25 cellular contexts compared by ENCODE assay signal in the genomic region with DNA sequence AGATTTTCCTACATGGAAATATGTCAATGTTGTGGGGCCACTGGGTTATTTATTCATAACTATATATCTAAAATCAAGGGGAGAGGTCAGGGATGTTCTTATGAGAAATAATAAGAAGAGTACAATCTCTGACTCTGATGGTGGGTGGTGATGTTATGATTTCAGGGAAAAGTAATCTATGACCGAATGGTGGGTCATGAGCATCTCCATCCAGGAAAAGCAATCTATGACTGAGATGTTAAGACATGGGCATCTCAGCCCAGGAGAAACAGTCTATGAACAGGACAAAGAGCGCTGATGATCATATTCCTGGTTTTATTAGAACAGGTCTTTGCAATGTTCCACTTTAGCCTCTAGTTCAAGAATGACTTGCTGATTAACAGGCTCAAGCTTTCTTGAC.
DNase-seq lines count a peak whose midpoint lies in the region; ATAC-seq and TF ChIP-seq lines count a peak whose summit lies in the region.
"Had no signal": no experiment of that assay in that cellular context is flagged by ENCODE, and none has a peak within 500 bp of the region (broad histone marks: within the 10 kb centered on the region; RNA-seq: fewer than 3 reads in every experiment).

No MANE protein-coding gene starts in this region.

- peak overlapping the region; percentile 67 for H3K4me3 Mint-ChIP-seq in HFFc6
- H3K4me3 Mint-ChIP-seq: CD4-positive, alpha-beta T cell; GM23338; H9 had no signal

- H3K27me3 ChIP-seq in RWPE2 (ENCODE audit: insufficient read depth, poor library complexity, severe bottlenecking), result no peaks in the 10 kb centered on the region
- H3K27me3 ChIP-seq in foreskin keratinocyte, result no peaks in the 10 kb centered on the region
- H3K27me3 ChIP-seq: SJSA1 had no signal

- no peak overlapping the region for H3K4me3 ChIP-seq in RWPE2 (ENCODE audit: severe bottlenecking)
- H3K4me3 ChIP-seq: A549; BLaER1 treated with 17β-estradiol and CSF1 and Interleukin-3, amounts not matched to agents 10 nM and 100 nM; GM12878; GM23338; SJSA1 had no signal

- ATAC-seq in RWPE2 (ENCODE audit: low read depth) (no peak), foreskin keratinocyte (peak; percentile 20), HG03520 (IDR thresholded peaks at IDR 0.05; ENCODE audit: unreplicated experiment) (no peak)
- ATAC-seq: A549, GM12878, GM23338 had no signal

- intact Hi-C loops in posterior vena cava (cut with DNase I), result no loop called here

- H3K9me3 Mint-ChIP-seq in HFFc6, result no peaks in the 10 kb centered on the region
- H3K9me3 Mint-ChIP-seq: CD4-positive, alpha-beta T cell; GM23338 had no signal

- H3K36me3 Mint-ChIP-seq in HFFc6 (ENCODE audit: low read depth), result no peaks in the 10 kb centered on the region

- peaks cover 45% of the 10 kb centered on the region for H3K4me1 Mint-ChIP-seq in HFFc6 (ENCODE audit: low read depth)

- H3K9me3 ChIP-seq in RWPE2 (ENCODE audit: severe bottlenecking), result no peaks in the 10 kb centered on the region
- H3K9me3 ChIP-seq: A549, SJSA1 had no signal

- H3K4me1 ChIP-seq in RWPE2 (ENCODE audit: insufficient read depth, poor library complexity, severe bottlenecking) (peaks cover 17% of the 10 kb centered on the region), foreskin keratinocyte (peaks cover 23% of the 10 kb centered on the region)
- H3K4me1 ChIP-seq: A549; BLaER1 treated with 17β-estradiol and CSF1 and Interleukin-3, amounts not matched to agents 10 nM and 100 nM had no signal

- H3K27ac Mint-ChIP-seq in HFFc6, result peak overlapping the region; percentile 64
- H3K27ac Mint-ChIP-seq: CD4-positive, alpha-beta T cell; GM23338; H9 had no signal

- TF ChIP-seq CTCF in HFFc6 (IDR thresholded peaks at IDR 0.05) (no peak), RWPE2 (IDR thresholded peaks at IDR 0.05; ENCODE audit: poor library complexity, severe bottlenecking) (no peak), foreskin keratinocyte (conservative IDR thresholded peaks at IDR 0.05) (no peak)

- no peaks in the 10 kb centered on the region for H3K36me3 ChIP-seq in RWPE2 (ENCODE audit: low read depth)
- H3K36me3 ChIP-seq: BLaER1 treated with 17β-estradiol and CSF1 and Interleukin-3, amounts not matched to agents 10 nM and 100 nM; SJSA1 had no signal

- H3K27ac ChIP-seq in RWPE2 (ENCODE audit: poor library complexity, severe bottlenecking) (peak overlapping the region; percentile 18), foreskin keratinocyte (no peak overlapping the region)
- H3K27ac ChIP-seq: A549; BLaER1 treated with 17β-estradiol and CSF1 and Interleukin-3, amounts not matched to agents 10 nM and 100 nM; HL-60; SJSA1 had no signal

- DNase-seq in HFFc6, result no peak
- DNase-seq in RWPE2 (ENCODE audit: low spot score), result no peak
- no peak for DNase-seq in foreskin keratinocyte
- DNase-seq in amniotic stem cell (lab: John Stamatoyannopoulos, UW), result no peak
- DNase-seq in UCSD-AML1 (lab: John Stamatoyannopoulos, UW; ENCODE audit: unreplicated experiment), result no peak
- no peak for DNase-seq in posterior vena cava (ENCODE audit: low spot score)
- DNase-seq: AML-193; CD4-positive, alpha-beta T cell; GDM1; H9; Kasumi-1; MV-4-11; NCI-H1105 treated with DMSO at 0.1 percent for 48 hours; NCI-H146; NCI-H1930; NCI-H446; NCI-H524 treated with DMSO at 0.1 percent for 48 hours; NCI-H774 had no signal

- H3K27me3 Mint-ChIP-seq in HFFc6 (ENCODE audit: insufficient read depth), result no peaks in the 10 kb centered on the region
- H3K27me3 Mint-ChIP-seq: CD4-positive, alpha-beta T cell had no signal
